In genomic region chr1:234975941-234976871, GRCh38 we compare ENCODE assay signal across 12 cellular contexts.
DNase-seq lines count a peak whose midpoint lies in the region; ATAC-seq and TF ChIP-seq lines count a peak whose summit lies in the region.
"Had no signal": no experiment of that assay in that cellular context is flagged by ENCODE, and none has a peak within 500 bp of the region (broad histone marks: within the 10 kb centered on the region; RNA-seq: fewer than 3 reads in every experiment).

No MANE protein-coding gene starts in this region.

- no peak overlapping the region; the same call in 1 of the 2 replicates for H3K27ac Mint-ChIP-seq in WTC11

- no peaks in the 10 kb centered on the region for H3K9me3 Mint-ChIP-seq in WTC11

- no peak overlapping the region for H3K4me3 Mint-ChIP-seq in WTC11

- H4K20me1 ChIP-seq in HCT116 (ENCODE audit: insufficient read depth): no peaks in the 10 kb centered on the region

- no peak for TF ChIP-seq CTCF in HCT116 (IDR thresholded peaks at IDR 0.05 in 2 of 3, conservative IDR thresholded peaks at IDR 0.05 in 1 of 3; ENCODE audit: borderline replicate concordance in 1 of 3, insufficient read depth in 1 of 3, low read depth in 2 of 3, low read length in 2 of 3)
- no peak for TF ChIP-seq CTCF in WTC11 (IDR thresholded peaks at IDR 0.05)
- no peak for TF ChIP-seq CTCF in GM10248 (IDR thresholded peaks at IDR 0.05; ENCODE audit: control extremely low read depth, extremely low read depth, low read depth, missing control alignments)

- no peak overlapping the region for H3K4me3 ChIP-seq in HCT116 (replicated peaks in 1 of 2; ENCODE audit: low read depth in 1 of 2, low read length in 2 of 2)
- no peak overlapping the region for H3K4me3 ChIP-seq in skin epidermis
- H3K4me3 ChIP-seq: ovary had no signal

- peak overlapping the region; percentile 72 for H3K4me2 ChIP-seq in HCT116 (ENCODE audit: low read length)

- RAD21 ChIA-PET in HCT116 (lab: Charles Lee; ENCODE audit: low non-redundant PET in 1 of 2, low total read pairs in 2 of 2, uncharacterized antibody in 2 of 2, unreplicated experiment in 2 of 2): no interaction called here

- in situ Hi-C loops in ACHN (cut with HindIII; ENCODE audit: low pct_ligation_motif_present, low pct_unique_long_range_greater_than_20kb, low sequenced_read_pairs): no loop called here

- POLR2A ChIA-PET in HCT116 (lab: Charles Lee) (interaction anchor here (1.5 kb wide), 1 partner anchor 14 kb away, joined by 4 read pairs; no protein-coding TSS in a partner anchor), WTC11 (lab: Charles Lee) (no interaction called here), GM10248 (lab: Yijun Ruan, JAX) (interaction anchor here (0.6 to 2.5 kb wide), 4 partner anchors 14 to 135 kb away, joined by 3 to 9 read pairs (median 4); no protein-coding TSS in a partner anchor)

- no peaks in the 10 kb centered on the region; the same call in 1 of the 2 replicates for H3K27me3 ChIP-seq in HCT116 (ENCODE audit: insufficient read depth, low read length)
- H3K27me3 ChIP-seq: ovary had no signal

- no peaks in the 10 kb centered on the region for H3K9me3 ChIP-seq in HCT116 (ENCODE audit: control insufficient read depth in 1 of 2, insufficient read depth in 1 of 2, low read depth in 1 of 2, low read length in 2 of 2)
- H3K9me3 ChIP-seq: ovary had no signal

- no peak for DNase-seq in HCT116 (ENCODE audit: low read depth, low spot score)
- no peak for DNase-seq in WTC11 (ENCODE audit: low spot score)
- DNase-seq in cardiac septum (ENCODE audit: low spot score): peak; percentile 58
- no peak for DNase-seq in GM10248 (ENCODE audit: extremely low spot score)
- no peak for DNase-seq in ACHN
- no peak for DNase-seq in activated T-cell treated with anti-CD3 and anti-CD28 coated beads, Interleukin-2, amount 50 U/mL, for 48 hours
- DNase-seq in hepatic stellate cell (ENCODE audit: low spot score): no peak
- DNase-seq: amniotic stem cell, glutamatergic neuron, NCI-H2171, ovary had no signal

- no peaks in the 10 kb centered on the region for H3K79me2 ChIP-seq in HCT116 (ENCODE audit: insufficient read depth, low read length)

- no peak for TF ChIP-seq POLR2A in HCT116 (IDR thresholded peaks at IDR 0.05; ENCODE audit: borderline replicate concordance, extremely low read depth, insufficient read depth, insufficient read length)

- no TSS peak for BruUV-seq in HCT116 (replicated peaks; lab: Mats Ljungman, UMichigan)

- TF ChIP-seq RAD21 in HCT116 (IDR thresholded peaks at IDR 0.05; ENCODE audit: low read depth): no peak

- H3K27ac ChIP-seq in HCT116 (ENCODE audit: low read depth, low read length): peak overlapping the region; percentile 41
- peak overlapping the region in 19 of 21 experiments; percentile 49 to 98 (median 90) for H3K27ac ChIP-seq in skin epidermis
- H3K27ac ChIP-seq: ovary had no signal

- no peak for ATAC-seq in HCT116
- no peak for ATAC-seq in WTC11

- H2AFZ ChIP-seq in HCT116 (ENCODE audit: low read depth, low read length, poor library complexity, severe bottlenecking): no peak overlapping the region

- H3K27me3 Mint-ChIP-seq in WTC11 (ENCODE audit: low read depth): peaks cover 2% of the 10 kb centered on the region; the same call in 1 of the 2 replicates

- CTCF ChIA-PET in HCT116 (lab: Charles Lee): no interaction called here
- CTCF ChIA-PET in WTC11 (lab: Charles Lee): interaction anchor here (1.3 to 1.4 kb wide), 2 partner anchors 107 to 117 kb away, joined by 3 to 5 read pairs; no protein-coding TSS in a partner anchor
- CTCF ChIA-PET in GM10248 (lab: Yijun Ruan, JAX): interaction anchor here (0.7 to 7.1 kb wide), 13 partner anchors 10 to 356 kb away, joined by 3 to 46 read pairs (median 3); no protein-coding TSS in a partner anchor

- H3K4me1 Mint-ChIP-seq in WTC11: peaks cover 44% of the 10 kb centered on the region

- intact Hi-C loops in HCT116 (cut with micrococcal nuclease): no loop called here
- intact Hi-C loops in cardiac septum (cut with DNase I): loop anchor here (5.0 kb wide), 1 partner anchor 59 kb away; no protein-coding TSS in a partner anchor

- peaks cover 55 to 67% of the 10 kb centered on the region in 2 experiments for H3K4me1 ChIP-seq in HCT116 (ENCODE audit: control insufficient read depth in 1 of 2, insufficient read depth in 2 of 2, low read length in 2 of 2)

- no peaks in the 10 kb centered on the region for H3K36me3 Mint-ChIP-seq in WTC11

- no peak overlapping the region for H3K9ac ChIP-seq in HCT116 (ENCODE audit: low read length)

- H3K36me3 ChIP-seq in HCT116 (ENCODE audit: control insufficient read depth in 1 of 2, insufficient read depth in 2 of 2, low read length in 2 of 2): no peaks in the 10 kb centered on the region
- H3K36me3 ChIP-seq: ovary had no signal

- no peaks in the 10 kb centered on the region for H3K9me2 ChIP-seq in HCT116 (ENCODE audit: insufficient read depth)

TF ChIP-seq in HCT116, 20 proteins besides CTCF, POLR2A, EP300 and RAD21:
- TF ChIP-seq EZH2phosphoT487 (IDR thresholded peaks at IDR 0.05; ENCODE audit: borderline replicate concordance) (no peak), SP1 (IDR thresholded peaks at IDR 0.05; ENCODE audit: low read depth) (no peak), CEBPB (IDR thresholded peaks at IDR 0.05; ENCODE audit: low read depth) (no peak), MAX (IDR thresholded peaks at IDR 0.05) (no peak), EZH2 (IDR thresholded peaks at IDR 0.05) (no peak), EGR1 (IDR thresholded peaks at IDR 0.05; ENCODE audit: low read depth) (no peak)

TF ChIP-seq in WTC11, 78 proteins besides CTCF, POLR2A, EP300 and RAD21:
- TF ChIP-seq CDX4 (CRISPR knock-in tag; IDR thresholded peaks at IDR 0.05; ENCODE audit: borderline replicate concordance) (no peak), ZNF263 (CRISPR knock-in tag; IDR thresholded peaks at IDR 0.05; ENCODE audit: low read depth) (no peak), E2F1 (CRISPR knock-in tag; IDR thresholded peaks at IDR 0.05) (no peak), GABPB1 (CRISPR knock-in tag; IDR thresholded peaks at IDR 0.05) (peak; percentile 86), ZNF396 (CRISPR knock-in tag; IDR thresholded peaks at IDR 0.05; ENCODE audit: borderline replicate concordance) (no peak), GTF2I (CRISPR knock-in tag; conservative IDR thresholded peaks at IDR 0.05) (no peak)
